In genomic region chr11:13366266-13367026, GRCh38 we compare ENCODE assay signal across 16 cellular contexts.
"Had no signal": no experiment of that assay in that cellular context is flagged by ENCODE, and none has a peak within 500 bp of the region (broad histone marks: within the 10 kb centered on the region; RNA-seq: fewer than 3 reads in every experiment).

No MANE protein-coding gene starts in this region.

- H3K9ac ChIP-seq: parathyroid adenoma had no signal

- H3K27me3 ChIP-seq: esophagus muscularis mucosa, right lobe of liver, transverse colon had no signal

- H3K4me3 ChIP-seq: esophagus muscularis mucosa, prostate gland, right lobe of liver, thoracic aorta, transverse colon had no signal

- H3K9me3 ChIP-seq: esophagus muscularis mucosa, prostate gland, right lobe of liver, thoracic aorta, transverse colon had no signal

- H2AFZ ChIP-seq: parathyroid adenoma had no signal

- H3K27ac ChIP-seq: epithelial cell of prostate, esophagus muscularis mucosa, parathyroid adenoma, prostate gland, right lobe of liver, thoracic aorta, transverse colon had no signal

- DNase-seq: effector memory CD8-positive, alpha-beta T cell; foreskin fibroblast; immature natural killer cell; left colon; naive thymus-derived CD4-positive, alpha-beta T cell; nephron progenitor cell; right lobe of liver; stimulated activated CD4-positive, alpha-beta T cell treated with anti-CD3 and anti-CD28 coated beads, Interleukin-4, amount 100 ng/mL, for 1 hour; stimulated activated CD8-positive, alpha-beta memory T cell treated with anti-CD3 and anti-CD28 coated beads, Interleukin-4, amount 100 ng/mL, for 48 hours; stimulated activated naive CD8-positive, alpha-beta T cell treated with anti-CD3 and anti-CD28 coated beads, Interleukin-15, amount 100 ng/mL, for 72 hours; transverse colon had no signal

- H3K4me1 ChIP-seq: esophagus muscularis mucosa, parathyroid adenoma, prostate gland, right lobe of liver, transverse colon had no signal
